ENCODE assay signal across 8 cellular contexts in the genomic region with DNA sequence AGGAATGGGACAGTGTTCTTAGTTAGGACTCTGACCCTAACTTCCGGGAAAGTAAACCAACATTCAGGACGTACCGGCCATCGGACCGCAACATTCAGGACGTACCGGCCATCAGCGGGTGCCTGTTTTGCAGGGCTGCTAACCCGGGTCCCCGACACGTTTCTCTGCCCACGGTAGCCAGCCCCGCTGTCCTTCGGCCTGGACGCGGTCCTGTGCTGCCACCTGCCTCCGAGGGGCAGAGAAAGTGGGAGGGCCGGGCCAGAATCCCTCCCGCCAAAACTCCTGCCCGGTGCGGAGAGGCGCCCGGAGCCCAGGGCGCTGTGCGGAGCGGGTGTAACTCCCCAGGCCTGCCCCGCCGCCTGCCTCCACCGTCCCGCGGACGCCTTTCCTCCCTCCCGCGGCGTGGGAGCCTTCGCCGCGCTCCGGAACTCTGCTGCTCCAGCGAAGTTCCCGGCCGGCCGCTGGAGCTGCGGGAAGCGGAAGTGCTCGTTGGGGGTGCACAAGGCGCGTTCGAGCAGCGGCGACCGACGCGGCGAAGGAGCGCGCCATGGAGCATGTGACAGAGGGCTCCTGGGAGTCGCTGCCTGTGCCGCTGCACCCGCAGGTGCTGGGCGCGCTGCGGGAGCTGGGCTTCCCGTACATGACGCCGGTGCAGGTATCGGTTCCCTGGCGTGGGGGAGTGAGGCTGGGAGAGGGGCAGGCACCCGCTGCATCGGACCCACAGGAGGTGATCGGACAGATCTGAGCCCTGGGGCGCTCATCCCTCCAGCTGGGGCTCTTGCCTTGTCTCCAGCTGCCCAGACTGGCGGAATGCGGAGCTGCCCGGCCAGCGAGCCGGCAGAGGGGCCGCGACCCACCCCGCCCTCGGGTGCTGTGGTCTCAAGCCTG. TPM values are rescaled to one million over a fixed set of nuclear protein-coding genes. Genes with fewer than 3 reads are reported as not detected.
A peak's percentile ranks its signal among the peaks of the same experiment; 100 is the strongest.
DNase-seq lines count a peak whose midpoint lies in the region; ATAC-seq and TF ChIP-seq lines count a peak whose summit lies in the region.

A gene with protein sequence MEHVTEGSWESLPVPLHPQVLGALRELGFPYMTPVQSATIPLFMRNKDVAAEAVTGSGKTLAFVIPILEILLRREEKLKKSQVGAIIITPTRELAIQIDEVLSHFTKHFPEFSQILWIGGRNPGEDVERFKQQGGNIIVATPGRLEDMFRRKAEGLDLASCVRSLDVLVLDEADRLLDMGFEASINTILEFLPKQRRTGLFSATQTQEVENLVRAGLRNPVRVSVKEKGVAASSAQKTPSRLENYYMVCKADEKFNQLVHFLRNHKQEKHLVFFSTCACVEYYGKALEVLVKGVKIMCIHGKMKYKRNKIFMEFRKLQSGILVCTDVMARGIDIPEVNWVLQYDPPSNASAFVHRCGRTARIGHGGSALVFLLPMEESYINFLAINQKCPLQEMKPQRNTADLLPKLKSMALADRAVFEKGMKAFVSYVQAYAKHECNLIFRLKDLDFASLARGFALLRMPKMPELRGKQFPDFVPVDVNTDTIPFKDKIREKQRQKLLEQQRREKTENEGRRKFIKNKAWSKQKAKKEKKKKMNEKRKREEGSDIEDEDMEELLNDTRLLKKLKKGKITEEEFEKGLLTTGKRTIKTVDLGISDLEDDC (plus strand): TSS at position 498 of the 888 bp plus-strand sequence. CDS start 50 bp downstream, at position 548.

- peak within 1 kb of the TSS; percentile 91 for H3K27ac Mint-ChIP-seq in activated naive CD4-positive, alpha-beta T cell treated with anti-CD3 and anti-CD28 coated beads, Interleukin-2, amount 10 ng/mL, durations not matched to agents 7 days and 5 days
- H3K27ac Mint-ChIP-seq in osteocyte (ENCODE audit: unreplicated experiment), result peak within 1 kb of the TSS; percentile 88

- peak within 1 kb of the TSS; percentile 89 for H3K27ac ChIP-seq in SK-N-MC
- peak within 1 kb of the TSS; percentile 72 to 78 for H3K27ac ChIP-seq in thoracic aorta

- H3K4me3 ChIP-seq in SK-N-MC (peak within 1 kb of the TSS; percentile 88), thoracic aorta (peak within 1 kb of the TSS; percentile 83)

- TF ChIP-seq CTCF in osteocyte (IDR thresholded peaks at IDR 0.05) (peak; percentile 69), thoracic aorta (IDR thresholded peaks at IDR 0.05) (peak; percentile 45)

- no peaks in the 10 kb centered on the region for H3K27me3 ChIP-seq in thoracic aorta (replicated peaks; ENCODE audit: insufficient read depth)

- H3K4me1 Mint-ChIP-seq in activated naive CD4-positive, alpha-beta T cell treated with anti-CD3 and anti-CD28 coated beads, Interleukin-2, amount 10 ng/mL, durations not matched to agents 7 days and 5 days, result peaks cover 46% of the 10 kb centered on the region
- peaks cover 33% of the 10 kb centered on the region for H3K4me1 Mint-ChIP-seq in osteocyte (ENCODE audit: unreplicated experiment)

- H3K4me3 Mint-ChIP-seq in activated naive CD4-positive, alpha-beta T cell treated with anti-CD3 and anti-CD28 coated beads, Interleukin-2, amount 10 ng/mL, durations not matched to agents 7 days and 5 days, result peak within 1 kb of the TSS; percentile 80
- H3K4me3 Mint-ChIP-seq in osteocyte (ENCODE audit: unreplicated experiment), result peak within 1 kb of the TSS; percentile 99

- H3K9me3 Mint-ChIP-seq in activated naive CD4-positive, alpha-beta T cell treated with anti-CD3 and anti-CD28 coated beads, Interleukin-2, amount 10 ng/mL, durations not matched to agents 7 days and 5 days, result no peaks in the 10 kb centered on the region
- no peaks in the 10 kb centered on the region for H3K9me3 Mint-ChIP-seq in osteocyte (ENCODE audit: unreplicated experiment)

- peak; percentile 72 for ATAC-seq in thoracic aorta (ENCODE audit: insufficient number of reproducible peaks, low FRiP score, low read depth)

- peak within 1 kb of the TSS; percentile 92 for H3K9ac ChIP-seq in SK-N-MC (ENCODE audit: insufficient read length)

- H3K27me3 Mint-ChIP-seq in activated naive CD4-positive, alpha-beta T cell treated with anti-CD3 and anti-CD28 coated beads, Interleukin-2, amount 10 ng/mL, durations not matched to agents 7 days and 5 days, result no peaks in the 10 kb centered on the region
- H3K27me3 Mint-ChIP-seq in osteocyte (ENCODE audit: unreplicated experiment), result no peaks in the 10 kb centered on the region

- H3K36me3 ChIP-seq in SK-N-MC (ENCODE audit: insufficient read depth, low read length) (peaks cover 49% of the 10 kb centered on the region), thoracic aorta (peaks cover 17% of the 10 kb centered on the region)

- peaks cover 41% of the 10 kb centered on the region for H3K36me3 Mint-ChIP-seq in activated naive CD4-positive, alpha-beta T cell treated with anti-CD3 and anti-CD28 coated beads, Interleukin-2, amount 10 ng/mL, durations not matched to agents 7 days and 5 days
- peaks cover 18% of the 10 kb centered on the region for H3K36me3 Mint-ChIP-seq in osteocyte (ENCODE audit: unreplicated experiment)

- DNase-seq in GDM1 (lab: John Stamatoyannopoulos, UW) (peak; percentile 79), H4 (ENCODE audit: low spot score) (peak; percentile 73), LoVo (ENCODE audit: low spot score) (peak; percentile 94), SK-N-MC (ENCODE audit: low read depth, low spot score) (no peak), glomerular endothelial cell (ENCODE audit: extremely low read depth, low read depth, low spot score) (no peak), osteocyte (ENCODE audit: extremely low spot score, unreplicated experiment) (peak; percentile 93), thoracic aorta (ENCODE audit: low spot score) (no peak)
- DNase-seq in activated naive CD4-positive, alpha-beta T cell treated with anti-CD3 and anti-CD28 coated beads, Interleukin-2, amount 10 ng/mL, durations not matched to agents 7 days and 5 days, result peak; percentile 91

- H3K9me3 ChIP-seq in SK-N-MC (ENCODE audit: low read depth, low read length), result no peaks in the 10 kb centered on the region
- H3K9me3 ChIP-seq in thoracic aorta, result no peaks in the 10 kb centered on the region

- peaks cover 12 to 21% of the 10 kb centered on the region in 2 donors for H3K4me1 ChIP-seq in thoracic aorta (ENCODE audit: control insufficient read depth in 1 of 2, low read depth in 2 of 2)

- CTCF ChIA-PET in activated naive CD4-positive, alpha-beta T cell treated with anti-CD3 and anti-CD28 coated beads, Interleukin-2, amount 10 ng/mL, durations not matched to agents 7 days and 5 days (lab: Charles Lee), result interaction anchor here (0.9 to 1.3 kb wide), 4 partner anchors 10 to 333 kb away, joined by 3 to 4 read pairs (median 4); no protein-coding TSS in a partner anchor

RNA-seq across cellular contexts. Expression of the gene that starts here (rescaled TPM):
- total RNA-seq in H4 (2014; rRNA removed; shearing (Covaris generic)), result 16.1 and 24.8 TPM in 2 replicates
- total RNA-seq in glomerular endothelial cell (11.9 and 20.6 TPM in 2 replicates), osteocyte (19.3 and 21.6 TPM in 2 replicates), thoracic aorta (10 to 100 TPM; 20.6 to 41.8 TPM)

Comparison
In these comparisons a context has a peak if more than half of its experiments do, and no peak if none do; other contexts are left out.
1. DNase-seq: peak in GDM1 (single experiment), H4 (single experiment), LoVo (single experiment), activated naive CD4-positive, alpha-beta T cell treated with anti-CD3 and anti-CD28 coated beads, Interleukin-2, amount 10 ng/mL, durations not matched to agents 7 days and 5 days (single experiment) and osteocyte (single experiment); none in SK-N-MC (single experiment), glomerular endothelial cell (single experiment) and thoracic aorta (single experiment).